ENCODE assay signal across 2 cellular contexts in genomic region chr7:151109094-151110048, GRCh38.
TF ChIP-seq lines count a peak whose summit lies in the region.

No MANE protein-coding gene starts in this region.

TF ChIP-seq in GM23338, 12 proteins besides CTCF, POLR2A, EP300 and RAD21:
- TF ChIP-seq NANOG (IDR thresholded peaks at IDR 0.05; ENCODE audit: borderline replicate concordance) (no peak), EZH2 (IDR thresholded peaks at IDR 0.05; ENCODE audit: low read depth, unreplicated experiment) (no peak), ZNF462 (CRISPR knock-in tag; IDR thresholded peaks at IDR 0.05) (no peak), ZNF114 (CRISPR knock-in tag; IDR thresholded peaks at IDR 0.05) (no peak), ZNF331 (CRISPR knock-in tag; IDR thresholded peaks at IDR 0.05; ENCODE audit: low read depth) (no peak), EZH2phosphoT487 (IDR thresholded peaks at IDR 0.05; ENCODE audit: unreplicated experiment) (no peak), ETS1 (IDR thresholded peaks at IDR 0.05) (no peak), STAT1 (IDR thresholded peaks at IDR 0.05; ENCODE audit: unreplicated experiment) (no peak), POLR2AphosphoS5 (IDR thresholded peaks at IDR 0.05; ENCODE audit: low read depth) (no peak), JUNB (IDR thresholded peaks at IDR 0.05; ENCODE audit: unreplicated experiment) (no peak), CREB1 (CRISPR knock-in tag; IDR thresholded peaks at IDR 0.05; ENCODE audit: low read depth) (no peak), REST (IDR thresholded peaks at IDR 0.05; ENCODE audit: unreplicated experiment) (no peak)

TF ChIP-seq in K562, 482 proteins besides CTCF, POLR2A, EP300 and RAD21 (continues in another document):
- TF ChIP-seq MCM2 (IDR thresholded peaks at IDR 0.05; ENCODE audit: low read depth) (no peak), ZNF407 (IDR thresholded peaks at IDR 0.05; ENCODE audit: low read depth) (0 out of 2 replicates have a peak, but pooled peaks have one; percentile 19), MAX (CRISPR knock-in tag; IDR thresholded peaks at IDR 0.05) (no peak; the same call in 1 of the 2 replicates), PTBP1 (IDR thresholded peaks at IDR 0.05; ENCODE audit: low read depth, low read length) (no peak), IRF2 (CRISPR knock-in tag; IDR thresholded peaks at IDR 0.05) (no peak), JUNB (CRISPR knock-in tag; conservative IDR thresholded peaks at IDR 0.05) (no peak), ZNF57 (CRISPR knock-in tag; IDR thresholded peaks at IDR 0.05) (no peak), MNT (conservative IDR thresholded peaks at IDR 0.05) (no peak), NFIX (CRISPR knock-in tag; IDR thresholded peaks at IDR 0.05; ENCODE audit: low read depth) (no peak), ZNF395 (CRISPR knock-in tag; IDR thresholded peaks at IDR 0.05) (0 out of 2 replicates have a peak, but pooled peaks have one; percentile 22), ZNF75A (CRISPR knock-in tag; IDR thresholded peaks at IDR 0.05) (no peak), CBFB (CRISPR knock-in tag; IDR thresholded peaks at IDR 0.05) (no peak), TCFL5 (CRISPR knock-in tag; conservative IDR thresholded peaks at IDR 0.05) (no peak), AFF4 (CRISPR knock-in tag; IDR thresholded peaks at IDR 0.05) (no peak), HINFP (tag; conservative IDR thresholded peaks at IDR 0.05; ENCODE audit: low read depth) (no peak), SREBF2 (CRISPR knock-in tag; IDR thresholded peaks at IDR 0.05) (no peak), ZBTB1 (CRISPR knock-in tag; IDR thresholded peaks at IDR 0.05; ENCODE audit: borderline replicate concordance, low read depth) (no peak), SREBF1 (IDR thresholded peaks at IDR 0.05; ENCODE audit: borderline replicate concordance, low read depth, low read length) (no peak), RBFOX2 (IDR thresholded peaks at IDR 0.05; ENCODE audit: low read depth, low read length) (no peak), XRCC4 (IDR thresholded peaks at IDR 0.05; ENCODE audit: extremely low read depth, insufficient read depth, insufficient read length) (no peak), CREB5 (CRISPR knock-in tag; IDR thresholded peaks at IDR 0.05) (no peak), ZNF134 (CRISPR knock-in tag; conservative IDR thresholded peaks at IDR 0.05) (no peak), MLLT1 (IDR thresholded peaks at IDR 0.05) (no peak), ZNF384 (IDR thresholded peaks at IDR 0.05; ENCODE audit: low read depth, low read length) (peak; percentile 44; the same call in 1 of the 2 replicates), ID3 (CRISPR knock-in tag; IDR thresholded peaks at IDR 0.05) (no peak), ID3 (tag; IDR thresholded peaks at IDR 0.05) (no peak), SOX6 (IDR thresholded peaks at IDR 0.05) (peak; percentile 59; the same call in 1 of the 2 replicates), ZNF76 (CRISPR knock-in tag; IDR thresholded peaks at IDR 0.05; ENCODE audit: borderline replicate concordance) (no peak), HNRNPUL1 (IDR thresholded peaks at IDR 0.05; ENCODE audit: low read length) (no peak), ZNF584 (CRISPR knock-in tag; IDR thresholded peaks at IDR 0.05; ENCODE audit: low read depth) (no peak), ARID1B (IDR thresholded peaks at IDR 0.05) (peak; percentile 72), RUNX1 (IDR thresholded peaks at IDR 0.05; ENCODE audit: low read depth) (no peak)
